ENCODE assay signal across 11 cellular contexts in the genomic region with DNA sequence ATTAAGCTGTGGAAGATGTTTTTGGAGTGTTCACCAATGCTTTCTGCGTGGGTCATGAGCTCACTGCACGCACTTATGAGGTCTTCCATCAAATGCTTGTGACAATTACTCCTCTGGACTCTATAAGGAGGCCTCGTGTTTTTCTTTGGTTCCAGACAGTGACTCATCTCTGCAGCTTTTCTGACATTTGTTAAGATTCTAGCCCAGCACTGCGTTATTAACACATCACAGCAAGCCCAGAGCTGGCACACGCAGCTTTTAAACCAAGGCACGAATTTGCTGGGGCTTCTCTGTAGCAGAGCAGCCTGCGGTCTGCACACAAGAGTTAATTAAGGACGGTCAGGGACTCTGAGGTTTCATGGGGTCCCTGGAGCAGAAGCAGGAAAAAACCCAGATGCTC. TPM values are rescaled to one million over a fixed set of nuclear protein-coding genes. Genes with fewer than 3 reads are reported as not detected.
DNase-seq lines count a peak whose midpoint lies in the region; ATAC-seq and TF ChIP-seq lines count a peak whose summit lies in the region.
"Had no signal": no experiment of that assay in that cellular context is flagged by ENCODE, and none has a peak within 500 bp of the region (broad histone marks: within the 10 kb centered on the region; RNA-seq: fewer than 3 reads in every experiment).

No MANE protein-coding gene starts in this region.

- no peaks in the 10 kb centered on the region for H3K9me3 ChIP-seq in fibroblast of lung (ENCODE audit: control insufficient read depth, insufficient read depth, low read depth, low read length)

- H3K27ac ChIP-seq in fibroblast of lung (ENCODE audit: insufficient read depth, low read length): peak overlapping the region; percentile 45

- H3K36me3 ChIP-seq in fibroblast of lung (ENCODE audit: control insufficient read depth, insufficient read depth, low read length): peaks cover 16% of the 10 kb centered on the region

- no peak overlapping the region for H3K4me2 ChIP-seq in fibroblast of lung (ENCODE audit: extremely low read depth, insufficient read depth, low read length)

- TF ChIP-seq CTCF in fibroblast of lung (conservative IDR thresholded peaks at IDR 0.05 in 1 of 2, IDR thresholded peaks at IDR 0.05 in 1 of 2; ENCODE audit: low read depth in 1 of 2, low read length in 2 of 2) (no peak), CD14-positive monocyte (IDR thresholded peaks at IDR 0.05) (no peak)

- H3K36me3 Mint-ChIP-seq in activated T-cell treated with anti-CD3 and anti-CD28 coated beads, Interleukin-2, amount 50 U/mL, for 24 hours (ENCODE audit: low read depth): no peaks in the 10 kb centered on the region
- no peaks in the 10 kb centered on the region for H3K36me3 Mint-ChIP-seq in CD14-positive monocyte

- in situ Hi-C loops in Caki2 (cut with HindIII; ENCODE audit: low pct_unique_long_range_greater_than_20kb, low sequenced_read_pairs): no loop called here

- peaks cover 3% of the 10 kb centered on the region for H3K4me1 ChIP-seq in fibroblast of lung (ENCODE audit: control insufficient read depth, extremely low read depth, insufficient read depth, low read length)

- H3K9me3 Mint-ChIP-seq in activated T-cell treated with anti-CD3 and anti-CD28 coated beads, Interleukin-2, amount 50 U/mL, for 24 hours: no peaks in the 10 kb centered on the region
- H3K9me3 Mint-ChIP-seq in CD14-positive monocyte: no peaks in the 10 kb centered on the region
- H3K9me3 Mint-ChIP-seq: activated T-helper 17 cell treated with anti-CD3 and anti-CD28 coated beads, Interleukin-2, amount 50 U/mL, for 72 hours had no signal

- peaks cover 1% of the 10 kb centered on the region for H3K4me1 Mint-ChIP-seq in activated T-cell treated with anti-CD3 and anti-CD28 coated beads, Interleukin-2, amount 50 U/mL, for 24 hours (ENCODE audit: low read depth)
- no peaks in the 10 kb centered on the region for H3K4me1 Mint-ChIP-seq in CD14-positive monocyte
- H3K4me1 Mint-ChIP-seq: activated T-helper 17 cell treated with anti-CD3 and anti-CD28 coated beads, Interleukin-2, amount 50 U/mL, for 72 hours had no signal

- H4K20me1 ChIP-seq in fibroblast of lung (ENCODE audit: control insufficient read depth, extremely low read depth, insufficient read depth, low read length): no peaks in the 10 kb centered on the region

- H3K9ac ChIP-seq in fibroblast of lung (ENCODE audit: insufficient read depth, low read length): no peak overlapping the region

- H3K27me3 ChIP-seq in fibroblast of lung (ENCODE audit: control insufficient read depth, insufficient read depth, low read length): no peaks in the 10 kb centered on the region

- intact Hi-C loops in CD14-positive monocyte (cut with micrococcal nuclease): no loop called here

- no peak for ATAC-seq in GM18867 (IDR thresholded peaks at IDR 0.05; ENCODE audit: unreplicated experiment)
- no peak for ATAC-seq in HG03378 (IDR thresholded peaks at IDR 0.05; ENCODE audit: unreplicated experiment)
- ATAC-seq: activated T-helper 17 cell treated with anti-CD3 and anti-CD28 coated beads, Interleukin-2, amount 50 U/mL, for 72 hours had no signal

- no peak overlapping the region for H3K4me3 Mint-ChIP-seq in activated T-cell treated with anti-CD3 and anti-CD28 coated beads, Interleukin-2, amount 50 U/mL, for 24 hours
- H3K4me3 Mint-ChIP-seq in CD14-positive monocyte: no peak overlapping the region
- H3K4me3 Mint-ChIP-seq: activated T-helper 17 cell treated with anti-CD3 and anti-CD28 coated beads, Interleukin-2, amount 50 U/mL, for 72 hours had no signal

- no peak overlapping the region for H3K27ac Mint-ChIP-seq in activated T-cell treated with anti-CD3 and anti-CD28 coated beads, Interleukin-2, amount 50 U/mL, for 24 hours
- H3K27ac Mint-ChIP-seq in CD14-positive monocyte: no peak overlapping the region
- H3K27ac Mint-ChIP-seq: activated T-helper 17 cell treated with anti-CD3 and anti-CD28 coated beads, Interleukin-2, amount 50 U/mL, for 72 hours had no signal

- no peak overlapping the region for H2AFZ ChIP-seq in fibroblast of lung (ENCODE audit: low read length)

- H3K4me3 ChIP-seq in fibroblast of lung (replicated peaks in 1 of 4; ENCODE audit: control extremely low read depth in 1 of 4, insufficient read depth in 1 of 4, low read depth in 3 of 4, low read length in 4 of 4): no peak overlapping the region

- no peaks in the 10 kb centered on the region for H3K27me3 Mint-ChIP-seq in activated T-cell treated with anti-CD3 and anti-CD28 coated beads, Interleukin-2, amount 50 U/mL, for 24 hours
- peaks cover 0 to 3% (median 1%) of the 10 kb centered on the region in 3 donors for H3K27me3 Mint-ChIP-seq in CD14-positive monocyte (ENCODE audit: low read depth in 3 of 3)
- H3K27me3 Mint-ChIP-seq: activated T-helper 17 cell treated with anti-CD3 and anti-CD28 coated beads, Interleukin-2, amount 50 U/mL, for 72 hours had no signal

- no peaks in the 10 kb centered on the region for H3K79me2 ChIP-seq in fibroblast of lung (ENCODE audit: control insufficient read depth, insufficient read depth, low read length)

- peak; percentile 15 for DNase-seq in Caki2 (ENCODE audit: low read depth)
- peak; percentile 11 for DNase-seq in NCI-H460 (ENCODE audit: extremely low read depth, low read depth)
- peak; percentile 87 to 97 for DNase-seq in fibroblast of lung (ENCODE audit: low read depth in 2 of 2)
- DNase-seq in non-pigmented ciliary epithelial cell (ENCODE audit: low read depth): peak; percentile 60
- no peak for DNase-seq in activated T-cell treated with anti-CD3 and anti-CD28 coated beads, Interleukin-2, amount 50 U/mL, for 24 hours
- DNase-seq in CD14-positive monocyte (ENCODE audit: low spot score): no peak
- DNase-seq: NCI-H345 had no signal

RNA-seq across cellular contexts. Expression of a gene that starts 16.9 kb away (rescaled TPM):
- not detected in 2 replicates for total RNA-seq in Caki2 (2014; rRNA removed; shearing (Covaris generic); ENCODE audit: low replicate concordance)
- 0.69 TPM in 1 of 2 replicates, not detected in the other for total RNA-seq in NCI-H460 (2014; rRNA removed; shearing (Covaris generic))
- polyA plus RNA-seq in NCI-H460 (2014; cell fraction: nucleus; rRNA removed): not detected in 2 replicates
- total RNA-seq in fibroblast of lung: 95.0 and 182 TPM in 2 replicates
- 58.0 and 104 TPM in 2 replicates for polyA plus RNA-seq in fibroblast of lung
- 43.2 and 71.5 TPM in 2 replicates for polyA plus RNA-seq in fibroblast of lung (2012)
- 54.2 and 61.7 TPM in 2 replicates for polyA minus RNA-seq in fibroblast of lung (ENCODE audit: low replicate concordance)
- not detected for polyA plus RNA-seq in CD14-positive monocyte
- total RNA-seq: activated T-helper 17 cell treated with anti-CD3 and anti-CD28 coated beads, Interleukin-2, amount 50 U/mL, for 72 hours; T-helper 2 cell treated with Interferon-gamma antibody and Interleukin-4, amounts not matched to agents 100 ng/mL and 5 ng/mL, for 36 hours had no signal

Comparison
In these comparisons a context has a peak if more than half of its experiments do, and no peak if none do; other contexts are left out.
1. DNase-seq: peak in Caki2 (single experiment), NCI-H460 (single experiment), fibroblast of lung (2 of 2) and non-pigmented ciliary epithelial cell (single experiment); none in activated T-cell treated with anti-CD3 and anti-CD28 coated beads, Interleukin-2, amount 50 U/mL, for 24 hours (single experiment) and CD14-positive monocyte (single experiment).
2. RNA of a gene that starts 16.9 kb away (total RNA-seq): 95.0 to 182 TPM in fibroblast of lung; 0.69 TPM in NCI-H460 and not detected in Caki2; every median in the first group is over 10 times any median in the second.